ENCODE assay signal across 1 cellular context in the genomic region with DNA sequence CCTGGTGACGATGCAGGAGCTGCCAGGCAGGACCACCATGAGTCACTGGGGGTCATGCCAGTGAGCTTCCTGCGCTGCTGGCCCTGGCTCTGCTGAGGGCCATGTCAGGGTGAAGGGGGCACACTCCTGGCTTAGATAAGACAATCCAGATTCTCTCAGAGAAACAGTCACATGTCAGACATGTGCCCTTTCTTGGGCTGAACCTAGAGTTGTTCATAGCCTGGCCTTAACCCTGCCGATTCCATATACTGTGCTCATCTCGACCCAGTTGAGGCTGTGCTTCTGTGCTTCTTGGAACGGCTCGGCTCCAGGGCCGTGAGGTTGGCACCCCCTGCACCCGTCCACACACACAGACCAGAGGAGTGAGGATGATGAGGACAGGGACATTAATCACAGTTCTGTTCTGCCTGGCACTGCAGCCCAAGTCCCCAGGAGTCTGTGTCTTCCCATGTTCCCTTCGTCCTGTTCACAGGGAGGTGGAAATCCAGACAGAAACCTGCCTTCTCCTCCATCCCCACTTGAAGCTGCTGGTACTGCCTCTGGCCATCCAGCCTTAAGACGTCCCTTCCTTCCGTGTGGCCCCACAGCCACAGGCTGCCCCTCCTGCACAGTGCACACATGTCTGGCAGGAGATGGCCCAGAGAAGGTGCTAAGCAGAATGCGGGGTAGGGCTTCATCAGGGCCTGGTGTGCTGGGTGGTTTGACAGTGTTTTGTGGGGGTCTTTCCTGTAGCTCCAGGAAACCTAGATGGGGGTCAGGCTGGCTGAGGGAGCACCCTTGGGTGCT.
TF ChIP-seq lines count a peak whose summit lies in the region.

No MANE protein-coding gene starts in this region.

TF ChIP-seq in endothelial cell of umbilical vein, 7 proteins besides CTCF, POLR2A, EP300 and RAD21:
- TF ChIP-seq MAX (IDR thresholded peaks at IDR 0.05; ENCODE audit: insufficient read depth, insufficient read length) (peak; percentile 39), JUN (IDR thresholded peaks at IDR 0.05; ENCODE audit: borderline replicate concordance, insufficient read depth, insufficient read length, low read depth) (no peak), GATA2 (IDR thresholded peaks at IDR 0.05; ENCODE audit: insufficient read depth, insufficient read length, low read depth, low read length) (no peak), EZH2 (IDR thresholded peaks at IDR 0.05; ENCODE audit: borderline replicate concordance, low read depth, low read length, severe bottlenecking) (no peak)
